Comparison of ENCODE assay signal across 8 cellular contexts in the genomic region with DNA sequence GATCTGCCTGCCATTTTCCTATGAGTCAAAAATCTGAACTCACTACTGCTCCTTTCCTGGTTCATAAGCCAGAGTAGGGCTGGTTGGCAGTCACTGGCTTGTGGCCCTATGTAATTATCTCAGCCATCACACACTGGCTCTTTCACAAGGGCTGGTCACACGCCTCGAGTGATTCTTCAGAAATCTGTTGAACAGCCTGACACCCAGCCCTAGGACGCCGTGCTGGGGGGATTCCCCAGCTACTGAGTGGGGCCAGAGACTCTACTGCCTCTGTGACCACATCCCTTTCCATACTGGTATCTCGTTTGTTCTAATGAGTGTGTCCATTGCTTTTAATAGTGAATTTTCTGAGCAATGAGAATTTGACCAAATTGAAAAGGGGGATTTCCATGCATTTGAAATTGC. TPM values are rescaled to one million over a fixed set of nuclear protein-coding genes. Genes with fewer than 3 reads are reported as not detected.
DNase-seq lines count a peak whose midpoint lies in the region; ATAC-seq lines count a peak whose summit lies in the region.

No MANE protein-coding gene starts in this region.

- DNase-seq in left colon, result no peak
- DNase-seq in NCI-H1105 (lab: John Stamatoyannopoulos, UW), result no peak
- DNase-seq in effector CD8-positive, alpha-beta T cell (lab: John Stamatoyannopoulos, UW), result no peak
- DNase-seq in activated gamma-delta T cell treated with Interleukin-2 at 50 U/mL for 16 hours, result no peak
- DNase-seq in NCI-H1092 treated with DMSO at 0.1 percent for 48 hours (lab: John Stamatoyannopoulos, UW), result no peak

- intact Hi-C loops in left colon (cut with DNase I, micrococcal nuclease), result no loop called here

- peak; percentile 99 for ATAC-seq in GM18511 (IDR thresholded peaks at IDR 0.05; ENCODE audit: unreplicated experiment)
- peak; percentile 99 for ATAC-seq in GM21381 (IDR thresholded peaks at IDR 0.05; ENCODE audit: unreplicated experiment)
- peak; percentile 99 for ATAC-seq in HG03432 (IDR thresholded peaks at IDR 0.05; ENCODE audit: unreplicated experiment)
- ATAC-seq in left colon, result peak; percentile 53

RNA-seq across cellular contexts. Expression of gene RBM44, which starts 45.8 kb away (rescaled TPM):
- total RNA-seq in left colon, result under 1 TPM; 0.34 to 0.52 TPM
